ENCODE assay signal across 8 cellular contexts in genomic region chr2:98729652-98730051, GRCh38. TPM values are rescaled to one million over a fixed set of nuclear protein-coding genes. Genes with fewer than 3 reads are reported as not detected.
DNase-seq lines count a peak whose midpoint lies in the region; ATAC-seq and TF ChIP-seq lines count a peak whose summit lies in the region.

No MANE protein-coding gene starts in this region.

- no peaks in the 10 kb centered on the region for H3K27me3 ChIP-seq in CD4-positive, alpha-beta T cell (ENCODE audit: control insufficient read depth, insufficient read depth, low read length)
- H3K27me3 ChIP-seq in MM.1S (replicated peaks; ENCODE audit: insufficient read depth, low read length), result no peaks in the 10 kb centered on the region
- H3K27me3 ChIP-seq in neural progenitor cell, result peaks cover 74% of the 10 kb centered on the region

- peak overlapping the region; percentile 87 for H3K27ac Mint-ChIP-seq in CD4-positive, alpha-beta T cell
- no peak overlapping the region for H3K27ac Mint-ChIP-seq in neural progenitor cell

- H4K20me1 ChIP-seq in MM.1S (ENCODE audit: insufficient read depth, low read length), result no peaks in the 10 kb centered on the region
- H4K20me1 ChIP-seq in neural progenitor cell (ENCODE audit: low read depth), result peaks cover 17% of the 10 kb centered on the region

- intact Hi-C loops in CD4-positive, alpha-beta T cell (cut with DNase I, micrococcal nuclease), result loop anchor here (1.0 to 10.0 kb wide), 10 partner anchors 17 to 265 kb away; no protein-coding TSS in a partner anchor

- H3K36me3 Mint-ChIP-seq in CD4-positive, alpha-beta T cell (ENCODE audit: low read depth), result peaks cover 63% of the 10 kb centered on the region
- H3K36me3 Mint-ChIP-seq in neural progenitor cell, result no peaks in the 10 kb centered on the region

- no peaks in the 10 kb centered on the region for H3K9me2 ChIP-seq in MM.1S (replicated peaks; ENCODE audit: insufficient read depth, low read length)

- no peaks in the 10 kb centered on the region for H3K36me3 ChIP-seq in MM.1S (replicated peaks; ENCODE audit: insufficient read depth, low read length)
- no peaks in the 10 kb centered on the region for H3K36me3 ChIP-seq in neural progenitor cell

- peaks cover 7% of the 10 kb centered on the region; the same call in 1 of the 2 replicates for H3K4me1 ChIP-seq in MM.1S (ENCODE audit: low read length)
- peaks cover 4% of the 10 kb centered on the region for H3K4me1 ChIP-seq in neural progenitor cell

- DNase-seq in CD4-positive, alpha-beta T cell, result no peak
- DNase-seq in MM.1S (no peak), coronary artery (ENCODE audit: low spot score) (no peak), neural progenitor cell (ENCODE audit: low spot score) (no peak), NAMALWA (ENCODE audit: low spot score) (no peak)
- no peak for DNase-seq in activated effector memory CD4-positive, alpha-beta T cell treated with anti-CD3 and anti-CD28 coated beads, Interleukin-2, amount 50 U/mL, for 16 hours

- H3K79me2 ChIP-seq in MM.1S (ENCODE audit: low read length) (no peaks in the 10 kb centered on the region), neural progenitor cell (ENCODE audit: low read depth) (no peaks in the 10 kb centered on the region)

- POLR2A ChIA-PET in CD4-positive, alpha-beta T cell (lab: Charles Lee), result interaction anchor here (0.6 to 15.5 kb wide), 23 partner anchors 11 to 1067 kb away, joined by 3 to 414 read pairs (median 7); no protein-coding TSS in a partner anchor

- H3K4me3 ChIP-seq in MM.1S (ENCODE audit: low read length) (no peak overlapping the region), coronary artery (peak overlapping the region; percentile 92), neural progenitor cell (peak overlapping the region; percentile 71)

- peak overlapping the region; percentile 88 for H3K4me3 Mint-ChIP-seq in CD4-positive, alpha-beta T cell
- peak overlapping the region; percentile 84 for H3K4me3 Mint-ChIP-seq in neural progenitor cell

- H2AFZ ChIP-seq in MM.1S (ENCODE audit: low read length) (no peak overlapping the region), neural progenitor cell (replicated peaks) (no peak overlapping the region)

- H3K9me3 ChIP-seq in CD4-positive, alpha-beta T cell (ENCODE audit: control insufficient read depth, low read length), result no peaks in the 10 kb centered on the region
- H3K9me3 ChIP-seq in MM.1S (replicated peaks; ENCODE audit: insufficient read depth, low read length) (no peaks in the 10 kb centered on the region), neural progenitor cell (ENCODE audit: low read depth) (no peaks in the 10 kb centered on the region)

- peaks cover 4% of the 10 kb centered on the region for H3K27me3 Mint-ChIP-seq in CD4-positive, alpha-beta T cell
- H3K27me3 Mint-ChIP-seq in neural progenitor cell (ENCODE audit: insufficient read depth, low read depth), result peaks cover 25% of the 10 kb centered on the region

- H3K4me2 ChIP-seq in MM.1S (ENCODE audit: low read depth, low read length), result peak overlapping the region; percentile 97
- H3K4me2 ChIP-seq in neural progenitor cell, result peak overlapping the region; percentile 92

- H3F3A ChIP-seq in MM.1S (ENCODE audit: insufficient read depth, low read length), result no peaks in the 10 kb centered on the region
- peaks cover 12% of the 10 kb centered on the region for H3F3A ChIP-seq in neural progenitor cell (ENCODE audit: low read depth)

- H3K4me1 Mint-ChIP-seq in CD4-positive, alpha-beta T cell (ENCODE audit: low read depth), result peaks cover 83% of the 10 kb centered on the region
- peaks cover 8% of the 10 kb centered on the region for H3K4me1 Mint-ChIP-seq in neural progenitor cell

- CTCF ChIA-PET in CD4-positive, alpha-beta T cell (lab: Charles Lee), result interaction anchor here (0.9 to 5.8 kb wide), 21 partner anchors 12 to 607 kb away, joined by 3 to 43 read pairs (median 5); partner anchors contain the start of gene EIF5B

- no peaks in the 10 kb centered on the region for H3K9me3 Mint-ChIP-seq in CD4-positive, alpha-beta T cell
- H3K9me3 Mint-ChIP-seq in neural progenitor cell, result peaks cover 4% of the 10 kb centered on the region

- peak overlapping the region; percentile 83 for H3K27ac ChIP-seq in CD4-positive, alpha-beta T cell (ENCODE audit: low read depth, low read length)
- H3K27ac ChIP-seq in MM.1S (ENCODE audit: low read length), result no peak overlapping the region
- peak overlapping the region in 1 of 2 donors; percentile 93 for H3K27ac ChIP-seq in coronary artery
- H3K27ac ChIP-seq in neural progenitor cell, result no peak overlapping the region

- ATAC-seq in CD4-positive, alpha-beta T cell (ENCODE audit: poor library complexity), result no peak
- no peak for ATAC-seq in GM18502 (IDR thresholded peaks at IDR 0.05; ENCODE audit: poor library complexity, unreplicated experiment)
- no peak for ATAC-seq in GM21515 (IDR thresholded peaks at IDR 0.05; ENCODE audit: unreplicated experiment)

- H3K9ac ChIP-seq in MM.1S (ENCODE audit: low read length), result no peak overlapping the region
- no peak overlapping the region for H3K9ac ChIP-seq in neural progenitor cell

- no peak for TF ChIP-seq CTCF in CD4-positive, alpha-beta T cell (IDR thresholded peaks at IDR 0.05)
- TF ChIP-seq CTCF in MM.1S (IDR thresholded peaks at IDR 0.05; ENCODE audit: low read length), result no peak
- no peak for TF ChIP-seq CTCF in coronary artery (IDR thresholded peaks at IDR 0.05)
- no peak for TF ChIP-seq CTCF in neural progenitor cell (IDR thresholded peaks at IDR 0.05)

RNA-seq across cellular contexts. Expression of gene MGAT4A, which starts 1.3 kb away (rescaled TPM):
- total RNA-seq in CD4-positive, alpha-beta T cell, result 100 to 1,000 TPM; 200 to 204 TPM
- 6.1 and 8.0 TPM in 2 replicates for total RNA-seq in neural progenitor cell (ENCODE audit: low replicate concordance)

Comparison
In these comparisons a context has a peak if more than half of its experiments do, and no peak if none do; other contexts are left out.
1. RNA of gene MGAT4A, which starts 1.3 kb away (total RNA-seq): 200 to 204 TPM in CD4-positive, alpha-beta T cell; 6.1 to 8.0 TPM in neural progenitor cell; every median in the first group is over 10 times any median in the second.